1 cellular context compared by ENCODE assay signal in the genomic region with DNA sequence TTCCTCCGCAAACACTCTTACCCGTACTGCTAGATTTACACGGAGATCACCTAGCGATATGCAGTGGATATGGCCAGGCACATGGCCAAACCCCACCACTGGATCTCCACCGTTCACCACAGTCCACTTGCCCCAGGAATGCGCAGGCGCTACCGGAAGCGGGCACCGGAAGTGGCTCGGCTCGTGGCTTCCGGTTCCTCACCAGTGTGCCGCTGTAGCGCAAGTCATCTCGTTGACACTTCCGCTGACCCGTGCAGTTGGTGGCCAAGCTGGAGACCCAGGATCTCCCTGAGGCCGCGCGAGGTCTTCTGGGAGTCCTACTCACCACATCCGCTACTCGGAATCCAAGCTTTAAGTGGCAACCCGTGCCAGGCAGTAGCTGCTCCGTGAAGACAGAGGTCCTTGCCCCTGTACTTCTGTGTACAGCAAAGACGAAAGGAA.
TF ChIP-seq lines count a peak whose summit lies in the region.

No MANE protein-coding gene starts in this region.

TF ChIP-seq in SK-N-SH, 30 proteins besides CTCF, POLR2A, EP300 and RAD21 (continued from another document):
- TF ChIP-seq, protein P1, sequence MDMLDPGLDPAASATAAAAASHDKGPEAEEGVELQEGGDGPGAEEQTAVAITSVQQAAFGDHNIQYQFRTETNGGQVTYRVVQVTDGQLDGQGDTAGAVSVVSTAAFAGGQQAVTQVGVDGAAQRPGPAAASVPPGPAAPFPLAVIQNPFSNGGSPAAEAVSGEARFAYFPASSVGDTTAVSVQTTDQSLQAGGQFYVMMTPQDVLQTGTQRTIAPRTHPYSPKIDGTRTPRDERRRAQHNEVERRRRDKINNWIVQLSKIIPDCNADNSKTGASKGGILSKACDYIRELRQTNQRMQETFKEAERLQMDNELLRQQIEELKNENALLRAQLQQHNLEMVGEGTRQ (IDR thresholded peaks at IDR 0.05; ENCODE audit: borderline replicate concordance, low read depth, low read length), result no peak
- TF ChIP-seq YY1 (IDR thresholded peaks at IDR 0.05; ENCODE audit: low read depth), result no peak
- TF ChIP-seq, protein P2, sequence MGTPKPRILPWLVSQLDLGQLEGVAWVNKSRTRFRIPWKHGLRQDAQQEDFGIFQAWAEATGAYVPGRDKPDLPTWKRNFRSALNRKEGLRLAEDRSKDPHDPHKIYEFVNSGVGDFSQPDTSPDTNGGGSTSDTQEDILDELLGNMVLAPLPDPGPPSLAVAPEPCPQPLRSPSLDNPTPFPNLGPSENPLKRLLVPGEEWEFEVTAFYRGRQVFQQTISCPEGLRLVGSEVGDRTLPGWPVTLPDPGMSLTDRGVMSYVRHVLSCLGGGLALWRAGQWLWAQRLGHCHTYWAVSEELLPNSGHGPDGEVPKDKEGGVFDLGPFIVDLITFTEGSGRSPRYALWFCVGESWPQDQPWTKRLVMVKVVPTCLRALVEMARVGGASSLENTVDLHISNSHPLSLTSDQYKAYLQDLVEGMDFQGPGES (IDR thresholded peaks at IDR 0.05; ENCODE audit: low read depth, low read length), result no peak
